Comparison of ENCODE assay signal across 7 cellular contexts in the genomic region with DNA sequence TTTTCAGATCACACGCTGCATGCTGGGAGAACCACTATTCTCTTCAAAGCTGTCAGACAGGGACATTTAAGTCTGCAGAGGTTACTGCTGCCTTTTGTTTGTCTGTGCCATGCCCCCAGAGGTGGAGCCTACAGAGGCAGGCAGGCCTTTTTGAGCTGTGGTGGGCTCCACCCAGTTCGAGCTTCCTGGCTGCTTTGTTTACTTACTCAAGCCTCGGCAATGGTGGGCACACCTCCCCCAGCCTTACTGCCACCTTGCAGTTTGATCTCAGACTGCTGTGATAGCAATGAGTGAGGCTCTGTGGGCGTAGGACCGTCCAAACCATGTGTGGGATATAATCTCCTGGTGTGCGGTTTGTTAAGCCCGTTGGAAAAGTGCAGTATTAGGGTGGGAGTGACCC. TPM values are rescaled to one million over a fixed set of nuclear protein-coding genes. Genes with fewer than 3 reads are reported as not detected.
"Had no signal": no experiment of that assay in that cellular context is flagged by ENCODE, and none has a peak within 500 bp of the region (broad histone marks: within the 10 kb centered on the region; RNA-seq: fewer than 3 reads in every experiment).

No MANE protein-coding gene starts in this region.

RNA-seq across cellular contexts. Expression of a gene that starts 42.3 kb away (rescaled TPM):
- total RNA-seq: cardiac muscle cell, cerebellum, IMR-90, LHCN-M2, M059J, SJCRH30 had no signal
- polyA plus RNA-seq: cardiac muscle cell, IMR-90, SK-N-SH had no signal
